Comparison of ENCODE assay signal across 1 cellular context in genomic region chr2:218644721-218645120, GRCh38.
TF ChIP-seq lines count a peak whose summit lies in the region.

No MANE protein-coding gene starts in this region.

TF ChIP-seq in endothelial cell of umbilical vein, 7 proteins besides CTCF, POLR2A, EP300 and RAD21 (continued from another document):
- TF ChIP-seq FOS (IDR thresholded peaks at IDR 0.05; ENCODE audit: borderline replicate concordance, insufficient read depth, low read length) (no peak), GATA2 (IDR thresholded peaks at IDR 0.05; ENCODE audit: insufficient read depth, insufficient read length, low read depth, low read length) (no peak), MAX (IDR thresholded peaks at IDR 0.05; ENCODE audit: insufficient read depth, insufficient read length) (no peak), POLR2AphosphoS5 (IDR thresholded peaks at IDR 0.05; ENCODE audit: insufficient read depth, low read depth, low read length) (no peak), EZH2 (IDR thresholded peaks at IDR 0.05; ENCODE audit: borderline replicate concordance, low read depth, low read length, severe bottlenecking) (no peak)
TF ChIP-seq in endothelial cell of umbilical vein: peak in this region for 0.
